In the genomic region with DNA sequence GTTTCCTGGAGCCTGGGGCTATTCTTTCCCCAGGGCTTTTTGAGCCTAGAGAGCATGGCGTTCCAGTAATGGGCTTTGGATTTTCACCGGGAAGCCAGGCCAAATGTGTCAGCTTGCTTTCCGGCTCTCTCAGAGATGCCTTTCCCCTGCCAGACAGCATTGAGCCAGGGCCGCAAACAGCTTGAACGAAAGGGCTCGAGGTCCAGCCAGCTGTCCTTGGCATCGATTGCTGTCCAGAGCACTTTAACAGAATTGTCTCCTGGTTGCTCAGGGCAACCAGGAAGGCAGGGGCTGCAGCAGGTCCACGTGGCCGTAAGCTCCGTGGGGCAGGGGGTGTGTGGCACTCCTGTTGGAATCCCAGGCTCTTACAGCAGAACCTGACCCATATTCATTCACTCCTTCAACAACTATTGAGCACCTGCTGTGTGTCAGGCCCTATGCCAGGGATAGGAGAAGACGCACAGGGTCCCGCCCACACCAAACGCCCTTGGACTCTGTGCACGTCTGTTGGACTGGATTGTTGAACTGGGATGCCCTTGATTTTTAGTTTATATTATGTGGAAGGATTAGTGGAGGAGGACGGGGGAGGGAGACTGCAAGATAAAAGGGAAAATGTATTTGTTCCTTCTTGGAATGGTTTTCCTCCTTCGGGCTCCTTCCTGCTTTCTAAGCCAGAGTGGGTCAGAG, we compare ENCODE assay signal across 11 cellular contexts. TPM values are rescaled to one million over a fixed set of nuclear protein-coding genes. Genes with fewer than 3 reads are reported as not detected.
DNase-seq lines count a peak whose midpoint lies in the region; ATAC-seq and TF ChIP-seq lines count a peak whose summit lies in the region.
"Had no signal": no experiment of that assay in that cellular context is flagged by ENCODE, and none has a peak within 500 bp of the region (broad histone marks: within the 10 kb centered on the region; RNA-seq: fewer than 3 reads in every experiment).

No MANE protein-coding gene starts in this region.

- peak; percentile 0 for DNase-seq in SHP77 treated with DMSO at 0.1 percent for 48 hours (lab: John Stamatoyannopoulos, UW)
- DNase-seq in fibroblast of the aortic adventitia (ENCODE audit: low read depth): peak; percentile 56
- peak; percentile 56 to 72 (median 65) for DNase-seq in mucosa of descending colon
- no peak for DNase-seq in thoracic aorta (ENCODE audit: low spot score)
- no peak for DNase-seq in NCI-H2171 (lab: John Stamatoyannopoulos, UW)
- no peak for DNase-seq in hepatic stellate cell (ENCODE audit: low spot score)
- DNase-seq: activated CD8-positive, alpha-beta memory T cell treated with anti-CD3 and anti-CD28 coated beads, Interleukin-2, amount 50 U/mL, for 48 hours; CD4-positive, alpha-beta T cell; GDM1; natural killer cell had no signal

- H3K36me3 ChIP-seq in mucosa of descending colon (ENCODE audit: low read depth) (no peaks in the 10 kb centered on the region), thoracic aorta (no peaks in the 10 kb centered on the region)

- no peaks in the 10 kb centered on the region for H3K9me3 ChIP-seq in mucosa of descending colon
- H3K9me3 ChIP-seq in thoracic aorta: no peaks in the 10 kb centered on the region

- ATAC-seq in mucosa of descending colon (peak; percentile 64), thoracic aorta (ENCODE audit: insufficient number of reproducible peaks, low FRiP score, low read depth) (peak; percentile 27), HG02885 (IDR thresholded peaks at IDR 0.05; ENCODE audit: poor library complexity, unreplicated experiment) (no peak)
- ATAC-seq: natural killer cell had no signal

- no peaks in the 10 kb centered on the region for H3K27me3 ChIP-seq in thoracic aorta (replicated peaks; ENCODE audit: insufficient read depth)

- H3K4me3 ChIP-seq in fibroblast of the aortic adventitia (ENCODE audit: low read depth, low read length) (no peak overlapping the region), mucosa of descending colon (no peak overlapping the region), thoracic aorta (no peak overlapping the region)

- TF ChIP-seq CTCF in fibroblast of the aortic adventitia (IDR thresholded peaks at IDR 0.05; ENCODE audit: insufficient read depth, low read length) (no peak), mucosa of descending colon (IDR thresholded peaks at IDR 0.05) (no peak), thoracic aorta (IDR thresholded peaks at IDR 0.05) (no peak)

- intact Hi-C loops in mucosa of descending colon (cut with DNase I, micrococcal nuclease): no loop called here

- H3K4me1 ChIP-seq in mucosa of descending colon (ENCODE audit: low read depth) (peaks cover 23% of the 10 kb centered on the region), thoracic aorta (ENCODE audit: control insufficient read depth in 1 of 2, low read depth in 2 of 2) (peaks cover 4 to 12% of the 10 kb centered on the region in 2 donors)

- no peak overlapping the region for H3K27ac ChIP-seq in thoracic aorta

RNA-seq across cellular contexts. Expression of a gene that starts 38.8 kb away (rescaled TPM):
- total RNA-seq in fibroblast of the aortic adventitia (ENCODE audit: low replicate concordance): 11.1 and 28.1 TPM in 2 replicates
- 100 to 1,000 TPM in 2 of 3 donors, 10 to 100 TPM in 1; 89.5 to 197 (median 154) TPM for total RNA-seq in mucosa of descending colon
- 10 to 100 TPM; 36.0 to 71.3 TPM for total RNA-seq in thoracic aorta

Comparison
In these comparisons a context has a peak if more than half of its experiments do, and no peak if none do; other contexts are left out.
1. DNase-seq: peak in SHP77 treated with DMSO at 0.1 percent for 48 hours (single experiment), fibroblast of the aortic adventitia (single experiment) and mucosa of descending colon (3 of 3); none in thoracic aorta (single experiment), NCI-H2171 (single experiment) and hepatic stellate cell (single experiment).